Comparison of ENCODE assay signal across 11 cellular contexts in genomic region chr5:36607838-36608783, GRCh38. TPM values are rescaled to one million over a fixed set of nuclear protein-coding genes. Genes with fewer than 3 reads are reported as not detected.
DNase-seq lines count a peak whose midpoint lies in the region; ATAC-seq and TF ChIP-seq lines count a peak whose summit lies in the region.
"Had no signal": no experiment of that assay in that cellular context is flagged by ENCODE, and none has a peak within 500 bp of the region (broad histone marks: within the 10 kb centered on the region; RNA-seq: fewer than 3 reads in every experiment).

No MANE protein-coding gene starts in this region.

- whole genome bisulfite sequencing in mesenchymal stem cell = 59% methylated on average over 8 of the region's 10 CpGs
- WGBS in urinary bladder = 71% methylated on average over 10 of the region's 10 CpGs
- WGBS in lower leg skin, 2 donors = 42 to 46% methylated on average over 10 of the region's 10 CpGs

- no peak overlapping the region for H2BK15ac ChIP-seq in mesenchymal stem cell (ENCODE audit: low read depth, poor library complexity, severe bottlenecking)

- peak overlapping the region; percentile 62 for H3K4me2 ChIP-seq in mesenchymal stem cell (ENCODE audit: low read length, poor library complexity, severe bottlenecking)

- intact Hi-C loops in cardiac septum (cut with DNase I) (loop anchor here (2.0 to 5.0 kb wide), 4 partner anchors 36 to 191 kb away; no protein-coding TSS in a partner anchor), lower leg skin (cut with DNase I; ENCODE audit: low total_unique reads) (no loop called here)

- H4K91ac ChIP-seq in mesenchymal stem cell (ENCODE audit: low read length) = no peak overlapping the region

- no peak overlapping the region for H3K14ac ChIP-seq in mesenchymal stem cell (ENCODE audit: low read length in 2 of 2)

- H2BK12ac ChIP-seq in mesenchymal stem cell (ENCODE audit: low read length in 2 of 2) = no peak overlapping the region

- no peaks in the 10 kb centered on the region for H3K79me1 ChIP-seq in mesenchymal stem cell (replicated peaks; ENCODE audit: low read length, poor library complexity, severe bottlenecking)

- ATAC-seq in HG03280 (IDR thresholded peaks at IDR 0.05; ENCODE audit: unreplicated experiment) = no peak
- ATAC-seq: T-helper 17 cell had no signal

- no peak for TF ChIP-seq CTCF in cardiac muscle cell (IDR thresholded peaks at IDR 0.05; ENCODE audit: low read depth, low read length)
- peak; percentile 18 for TF ChIP-seq CTCF in choroid plexus epithelial cell (conservative IDR thresholded peaks at IDR 0.05; ENCODE audit: low read depth, low read length)
- TF ChIP-seq CTCF in lower leg skin (IDR thresholded peaks at IDR 0.05) = no peak

- no peaks in the 10 kb centered on the region for H3K9me3 ChIP-seq in cardiac muscle cell (ENCODE audit: low read depth)
- H3K9me3 ChIP-seq in mesenchymal stem cell (ENCODE audit: control insufficient read depth, low read length) = no peaks in the 10 kb centered on the region

- H2AFZ ChIP-seq in mesenchymal stem cell (ENCODE audit: low read depth, low read length) = no peak overlapping the region

- H2BK120ac ChIP-seq in mesenchymal stem cell (ENCODE audit: low read depth, low read length) = no peak overlapping the region

- no peak for TF ChIP-seq POLR2A in lower leg skin (IDR thresholded peaks at IDR 0.05)

- H3K4me3 ChIP-seq in cardiac muscle cell (peak overlapping the region; percentile 88), choroid plexus epithelial cell (ENCODE audit: low read depth, low read length) (peak overlapping the region; percentile 64), mesenchymal stem cell (ENCODE audit: insufficient read depth in 1 of 2, low read depth in 1 of 2, low read length in 2 of 2) (peak overlapping the region in 1 of 2 experiments; percentile 85), urinary bladder (ENCODE audit: low read depth, low read length) (peak overlapping the region; percentile 14), lower leg skin (ENCODE audit: low read depth, poor library complexity, severe bottlenecking) (no peak overlapping the region)

- H2AK5ac ChIP-seq in mesenchymal stem cell (ENCODE audit: low read length, severe bottlenecking) = no peak overlapping the region

- no peak overlapping the region for H3K18ac ChIP-seq in mesenchymal stem cell (ENCODE audit: low read depth in 1 of 2, low read length in 2 of 2)

- H3K27ac ChIP-seq in cardiac muscle cell (no peak overlapping the region), mesenchymal stem cell (ENCODE audit: low read length, poor library complexity, severe bottlenecking) (no peak overlapping the region), urinary bladder (ENCODE audit: low read depth) (no peak overlapping the region)

- H3K9ac ChIP-seq in mesenchymal stem cell (ENCODE audit: low read length) = peak overlapping the region; percentile 90

- H3K4ac ChIP-seq in mesenchymal stem cell (ENCODE audit: low read depth in 1 of 2, low read length in 2 of 2) = no peak overlapping the region

- peak in 1 of 2 donors; percentile 67 for DNase-seq in cardiac muscle cell (ENCODE audit: low read depth in 1 of 2, low spot score in 1 of 2)
- no peak for DNase-seq in cardiac septum (ENCODE audit: low spot score)
- DNase-seq in choroid plexus epithelial cell (ENCODE audit: low read depth) = peak; percentile 93
- DNase-seq in mesenchymal stem cell = peak; percentile 6
- no peak for DNase-seq in SIG-M5 (lab: John Stamatoyannopoulos, UW)
- DNase-seq in lower leg skin (ENCODE audit: low spot score in 2 of 2) = no peak
- DNase-seq: activated naive CD4-positive, alpha-beta T cell treated with anti-CD3 and anti-CD28 coated beads, Interleukin-2, amount 50 U/mL, for 16 hours; NCI-H1436; T-helper 17 cell had no signal

- no peak overlapping the region for H4K8ac ChIP-seq in mesenchymal stem cell (ENCODE audit: low read length)

- H3K23ac ChIP-seq in mesenchymal stem cell (ENCODE audit: low read length in 2 of 2) = no peak overlapping the region

- H3K4me1 ChIP-seq in cardiac muscle cell (ENCODE audit: low read depth) (peaks cover 20% of the 10 kb centered on the region), mesenchymal stem cell (ENCODE audit: control insufficient read depth, insufficient read depth, low read depth, low read length) (no peaks in the 10 kb centered on the region), urinary bladder (ENCODE audit: insufficient read depth) (no peaks in the 10 kb centered on the region)

- H3K27me3 ChIP-seq in cardiac muscle cell (peaks cover 6% of the 10 kb centered on the region), mesenchymal stem cell (ENCODE audit: control insufficient read depth in 1 of 2, insufficient read depth in 1 of 2, low read length in 2 of 2) (no peaks in the 10 kb centered on the region)

- no peak overlapping the region for H2BK5ac ChIP-seq in mesenchymal stem cell (ENCODE audit: low read depth, low read length, poor library complexity, severe bottlenecking)

- H3K36me3 ChIP-seq in cardiac muscle cell (no peaks in the 10 kb centered on the region), mesenchymal stem cell (ENCODE audit: control insufficient read depth in 1 of 2, insufficient read depth in 2 of 2, low read depth in 1 of 2, low read length in 2 of 2) (peaks cover 4 to 44% of the 10 kb centered on the region in 2 experiments), urinary bladder (ENCODE audit: insufficient read depth) (no peaks in the 10 kb centered on the region)

RNA-seq across cellular contexts. Expression of gene SLC1A3, which starts 1.7 kb away (rescaled TPM):
- total RNA-seq in cardiac muscle cell (4.9 and 18.1 TPM in 2 replicates), cardiac septum (53.0 TPM), urinary bladder (18.1 TPM), lower leg skin (10 to 100 TPM; 10.1 to 17.7 (median 12.9) TPM)
- polyA plus RNA-seq in cardiac muscle cell (9.1 and 13.0 TPM in 2 replicates), urinary bladder (15.7 TPM)
- polyA plus RNA-seq in mesenchymal stem cell (2013, experiment 1 of 2) = not detected
- polyA plus RNA-seq in mesenchymal stem cell (2013, experiment 2 of 2) = 0.04 TPM
- total RNA-seq: T-helper 17 cell had no signal

Comparison
In these comparisons a context has a peak if more than half of its experiments do, and no peak if none do; other contexts are left out.
1. DNase-seq: peak in choroid plexus epithelial cell (single experiment) and mesenchymal stem cell (single experiment); none in cardiac septum (single experiment), SIG-M5 (single experiment) and lower leg skin (0 of 2).